1 cellular context compared by ENCODE assay signal in the genomic region with DNA sequence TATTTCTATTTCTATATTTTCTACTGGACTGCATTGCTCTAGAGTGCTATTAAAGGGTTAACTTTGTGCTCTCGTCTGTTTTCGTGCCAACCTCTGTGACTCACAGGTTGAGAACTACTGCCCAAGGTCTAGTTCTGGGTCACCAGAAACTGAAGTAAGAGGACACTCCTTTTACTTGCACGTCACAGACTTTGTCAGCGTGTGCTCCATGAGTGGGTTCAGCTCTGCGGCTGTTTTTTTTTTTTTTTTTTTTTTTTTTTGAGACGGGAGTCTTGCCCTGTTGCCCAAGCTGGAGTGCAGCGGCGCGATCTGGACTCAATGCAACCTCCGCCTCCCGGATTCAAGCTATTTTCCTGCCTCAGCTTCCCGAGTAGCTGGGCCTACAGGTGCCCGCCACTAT.
TF ChIP-seq lines count a peak whose summit lies in the region.

No MANE protein-coding gene starts in this region.

TF ChIP-seq in SK-N-SH treated with all-trans-retinoic acid at 6 μM for 48 hours, 23 proteins besides CTCF, POLR2A, EP300 and RAD21 (continued from another document):
- TF ChIP-seq, protein P1, sequence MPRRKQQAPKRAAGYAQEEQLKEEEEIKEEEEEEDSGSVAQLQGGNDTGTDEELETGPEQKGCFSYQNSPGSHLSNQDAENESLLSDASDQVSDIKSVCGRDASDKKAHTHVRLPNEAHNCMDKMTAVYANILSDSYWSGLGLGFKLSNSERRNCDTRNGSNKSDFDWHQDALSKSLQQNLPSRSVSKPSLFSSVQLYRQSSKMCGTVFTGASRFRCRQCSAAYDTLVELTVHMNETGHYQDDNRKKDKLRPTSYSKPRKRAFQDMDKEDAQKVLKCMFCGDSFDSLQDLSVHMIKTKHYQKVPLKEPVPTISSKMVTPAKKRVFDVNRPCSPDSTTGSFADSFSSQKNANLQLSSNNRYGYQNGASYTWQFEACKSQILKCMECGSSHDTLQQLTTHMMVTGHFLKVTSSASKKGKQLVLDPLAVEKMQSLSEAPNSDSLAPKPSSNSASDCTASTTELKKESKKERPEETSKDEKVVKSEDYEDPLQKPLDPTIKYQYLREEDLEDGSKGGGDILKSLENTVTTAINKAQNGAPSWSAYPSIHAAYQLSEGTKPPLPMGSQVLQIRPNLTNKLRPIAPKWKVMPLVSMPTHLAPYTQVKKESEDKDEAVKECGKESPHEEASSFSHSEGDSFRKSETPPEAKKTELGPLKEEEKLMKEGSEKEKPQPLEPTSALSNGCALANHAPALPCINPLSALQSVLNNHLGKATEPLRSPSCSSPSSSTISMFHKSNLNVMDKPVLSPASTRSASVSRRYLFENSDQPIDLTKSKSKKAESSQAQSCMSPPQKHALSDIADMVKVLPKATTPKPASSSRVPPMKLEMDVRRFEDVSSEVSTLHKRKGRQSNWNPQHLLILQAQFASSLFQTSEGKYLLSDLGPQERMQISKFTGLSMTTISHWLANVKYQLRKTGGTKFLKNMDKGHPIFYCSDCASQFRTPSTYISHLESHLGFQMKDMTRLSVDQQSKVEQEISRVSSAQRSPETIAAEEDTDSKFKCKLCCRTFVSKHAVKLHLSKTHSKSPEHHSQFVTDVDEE (CRISPR knock-in tag; IDR thresholded peaks at IDR 0.05), result no peak
TF ChIP-seq in SK-N-SH treated with all-trans-retinoic acid at 6 μM for 48 hours: peak in this region for 0.
